27 cellular contexts compared by ENCODE assay signal in the genomic region with DNA sequence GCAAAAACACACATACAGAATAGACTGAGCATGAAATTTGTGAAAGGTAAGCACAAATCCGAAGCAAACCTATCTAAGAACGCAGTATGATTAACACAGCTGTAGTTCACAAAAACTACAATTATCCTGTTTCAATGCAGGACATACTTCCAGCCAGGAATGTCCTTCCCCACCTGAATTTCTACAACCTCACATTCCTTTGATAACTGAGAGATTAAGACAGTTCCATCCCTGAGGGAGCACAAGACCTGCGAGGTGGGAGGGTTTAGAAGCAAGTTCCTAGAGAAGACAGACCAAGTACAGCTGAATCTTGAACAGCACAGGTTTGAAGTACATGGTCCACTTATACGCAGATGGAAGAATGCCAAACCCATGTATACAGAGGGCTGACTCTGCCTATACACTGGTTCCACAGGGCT. TPM values are rescaled to one million over a fixed set of nuclear protein-coding genes. Genes with fewer than 3 reads are reported as not detected.
DNase-seq lines count a peak whose midpoint lies in the region; ATAC-seq and TF ChIP-seq lines count a peak whose summit lies in the region.
"Had no signal": no experiment of that assay in that cellular context is flagged by ENCODE, and none has a peak within 500 bp of the region (broad histone marks: within the 10 kb centered on the region; RNA-seq: fewer than 3 reads in every experiment).

No MANE protein-coding gene starts in this region.

- no peak overlapping the region for H4K8ac ChIP-seq in mesenchymal stem cell (ENCODE audit: low read length)

- no peak overlapping the region for H3K4ac ChIP-seq in mesenchymal stem cell (ENCODE audit: low read depth in 1 of 2, low read length in 2 of 2)

- no TSS peak for BruUV-seq in mammary epithelial cell (replicated peaks; lab: Mats Ljungman, UMichigan)

- H3K36me3 Mint-ChIP-seq in WTC11, result peaks cover 9% of the 10 kb centered on the region
- no peaks in the 10 kb centered on the region for H3K36me3 Mint-ChIP-seq in naive thymus-derived CD4-positive, alpha-beta T cell
- H3K36me3 Mint-ChIP-seq: activated naive CD4-positive, alpha-beta T cell treated with anti-CD3 and anti-CD28 coated beads, Interleukin-2, amount 10 ng/mL, durations not matched to agents 7 days and 5 days; brain; naive thymus-derived CD8-positive, alpha-beta T cell; stimulated activated memory B cell treated with anti-CD40 and anti-IgM and Interleukin-4, amounts not matched to agents 10 μg/mL and 1 μg/mL and 100 μg/mL, for 72 hours had no signal

- no peak overlapping the region for H3K4me3 Mint-ChIP-seq in WTC11
- H3K4me3 Mint-ChIP-seq in naive thymus-derived CD4-positive, alpha-beta T cell, result no peak overlapping the region
- H3K4me3 Mint-ChIP-seq: activated CD4-positive, alpha-beta T cell treated with anti-CD3 and anti-CD28 coated beads for 36 hours; activated CD8-positive, alpha-beta T cell treated with anti-CD3 and anti-CD28 coated beads for 36 hours; activated naive CD4-positive, alpha-beta T cell treated with anti-CD3 and anti-CD28 coated beads, Interleukin-2, amount 10 ng/mL, durations not matched to agents 7 days and 5 days; brain; naive thymus-derived CD8-positive, alpha-beta T cell; stimulated activated memory B cell treated with anti-CD40 and anti-IgM and Interleukin-4, amounts not matched to agents 10 μg/mL and 1 μg/mL and 100 μg/mL, for 72 hours; T-helper 2 cell treated with Interferon-gamma antibody and Interleukin-4, amounts not matched to agents 5 μg/mL and 100 μg/mL, for 36 hours had no signal

- WGBS in mammary epithelial cell (ENCODE audit: low coverage, missing lambda C conversion rate), result 18% methylated on average over 4 of the region's 4 CpGs
- 77% methylated on average over 4 of the region's 4 CpGs for WGBS in mesenchymal stem cell

- H2BK15ac ChIP-seq in mesenchymal stem cell (ENCODE audit: low read depth, poor library complexity, severe bottlenecking), result no peak overlapping the region

- no peak overlapping the region for H3K27ac Mint-ChIP-seq in WTC11
- no peak overlapping the region for H3K27ac Mint-ChIP-seq in naive thymus-derived CD4-positive, alpha-beta T cell
- H3K27ac Mint-ChIP-seq: activated CD4-positive, alpha-beta T cell treated with anti-CD3 and anti-CD28 coated beads for 36 hours; activated CD8-positive, alpha-beta T cell treated with anti-CD3 and anti-CD28 coated beads for 36 hours; activated naive CD4-positive, alpha-beta T cell treated with anti-CD3 and anti-CD28 coated beads, Interleukin-2, amount 10 ng/mL, durations not matched to agents 7 days and 5 days; brain; naive thymus-derived CD8-positive, alpha-beta T cell; stimulated activated memory B cell treated with anti-CD40 and anti-IgM and Interleukin-4, amounts not matched to agents 10 μg/mL and 1 μg/mL and 100 μg/mL, for 72 hours; T-helper 2 cell treated with Interferon-gamma antibody and Interleukin-4, amounts not matched to agents 5 μg/mL and 100 μg/mL, for 36 hours had no signal

- H3K9ac ChIP-seq in mammary epithelial cell (ENCODE audit: insufficient read depth, low read length) (no peak overlapping the region), mesenchymal stem cell (ENCODE audit: low read length) (no peak overlapping the region)

- no peak overlapping the region for H4K91ac ChIP-seq in mesenchymal stem cell (ENCODE audit: low read length)

- no peaks in the 10 kb centered on the region for H3K27me3 Mint-ChIP-seq in WTC11 (ENCODE audit: low read depth)
- H3K27me3 Mint-ChIP-seq in naive thymus-derived CD4-positive, alpha-beta T cell, result peaks cover 0 to 8% (median 5%) of the 10 kb centered on the region in 5 donors

- dilution Hi-C loops in mammary epithelial cell (cut with HindIII; ENCODE audit: low sequenced_read_pairs), result no loop called here

- no peak overlapping the region for H2BK5ac ChIP-seq in mesenchymal stem cell (ENCODE audit: low read depth, low read length, poor library complexity, severe bottlenecking)

- peaks cover 14% of the 10 kb centered on the region for H3K9me3 Mint-ChIP-seq in WTC11
- H3K9me3 Mint-ChIP-seq in naive thymus-derived CD4-positive, alpha-beta T cell, result no peaks in the 10 kb centered on the region
- H3K9me3 Mint-ChIP-seq: activated CD8-positive, alpha-beta T cell treated with anti-CD3 and anti-CD28 coated beads for 36 hours; activated naive CD4-positive, alpha-beta T cell treated with anti-CD3 and anti-CD28 coated beads, Interleukin-2, amount 10 ng/mL, durations not matched to agents 7 days and 5 days; naive thymus-derived CD8-positive, alpha-beta T cell; stimulated activated memory B cell treated with anti-CD40 and anti-IgM and Interleukin-4, amounts not matched to agents 10 μg/mL and 1 μg/mL and 100 μg/mL, for 72 hours; T-helper 2 cell treated with Interferon-gamma antibody and Interleukin-4, amounts not matched to agents 5 μg/mL and 100 μg/mL, for 36 hours had no signal

- no peak overlapping the region for H3K4me3 ChIP-seq in mammary epithelial cell (replicated peaks in 1 of 3; ENCODE audit: insufficient read depth in 1 of 3, low read depth in 2 of 3, low read length in 3 of 3)
- no peak overlapping the region for H3K4me3 ChIP-seq in breast epithelium
- H3K4me3 ChIP-seq in mesenchymal stem cell (ENCODE audit: insufficient read depth in 1 of 2, low read depth in 1 of 2, low read length in 2 of 2), result no peak overlapping the region
- no peak overlapping the region for H3K4me3 ChIP-seq in naive thymus-derived CD4-positive, alpha-beta T cell (ENCODE audit: low read length)
- H3K4me3 ChIP-seq in vagina, result no peak overlapping the region
- H3K4me3 ChIP-seq: left ventricle myocardium inferior, MG63, transverse colon had no signal

- no peak overlapping the region for H3K23ac ChIP-seq in mesenchymal stem cell (ENCODE audit: low read length in 2 of 2)

- H2BK12ac ChIP-seq in mesenchymal stem cell (ENCODE audit: low read length in 2 of 2), result peak overlapping the region in 1 of 2 experiments; percentile 92

- CTCF ChIA-PET in mammary epithelial cell (lab: Charles Lee; ENCODE audit: low non-redundant PET) (interaction anchor here (0.5 kb wide), 1 partner anchor 505 kb away, joined by 3 read pairs; no protein-coding TSS in a partner anchor), WTC11 (lab: Charles Lee) (interaction anchor here (0.6 to 1.8 kb wide), 2 partner anchors 71 to 158 kb away, joined by 3 to 4 read pairs; no protein-coding TSS in a partner anchor)
- CTCF ChIA-PET in naive thymus-derived CD4-positive, alpha-beta T cell (lab: Charles Lee), result no interaction called here

- POLR2A ChIA-PET in WTC11 (lab: Charles Lee), result no interaction called here
- POLR2A ChIA-PET in naive thymus-derived CD4-positive, alpha-beta T cell (lab: Charles Lee), result no interaction called here

- no peaks in the 10 kb centered on the region for H3K36me3 ChIP-seq in mammary epithelial cell (ENCODE audit: insufficient read depth, low read length)
- H3K36me3 ChIP-seq in breast epithelium, result no peaks in the 10 kb centered on the region
- no peaks in the 10 kb centered on the region for H3K36me3 ChIP-seq in mesenchymal stem cell (ENCODE audit: control insufficient read depth in 1 of 2, insufficient read depth in 2 of 2, low read depth in 1 of 2, low read length in 2 of 2)
- no peaks in the 10 kb centered on the region for H3K36me3 ChIP-seq in naive thymus-derived CD4-positive, alpha-beta T cell (ENCODE audit: control insufficient read depth in 2 of 3, insufficient read depth in 3 of 3, low read length in 3 of 3)
- no peaks in the 10 kb centered on the region for H3K36me3 ChIP-seq in vagina
- H3K36me3 ChIP-seq: left ventricle myocardium inferior, MG63, transverse colon had no signal

- H3K27ac ChIP-seq in mammary epithelial cell (ENCODE audit: insufficient read depth, low read depth, low read length), result no peak overlapping the region
- no peak overlapping the region for H3K27ac ChIP-seq in breast epithelium
- H3K27ac ChIP-seq in mesenchymal stem cell (ENCODE audit: low read length, poor library complexity, severe bottlenecking), result no peak overlapping the region
- H3K27ac ChIP-seq in naive thymus-derived CD4-positive, alpha-beta T cell (ENCODE audit: low read depth, low read length), result no peak overlapping the region
- H3K27ac ChIP-seq in vagina, result no peak overlapping the region
- H3K27ac ChIP-seq: left ventricle myocardium inferior, transverse colon had no signal

- H4K20me1 ChIP-seq in mammary epithelial cell (ENCODE audit: insufficient read depth, low read length), result no peaks in the 10 kb centered on the region

- H3K4me1 ChIP-seq in mammary epithelial cell (ENCODE audit: insufficient read depth, low read length) (peaks cover 25% of the 10 kb centered on the region), breast epithelium (no peaks in the 10 kb centered on the region), mesenchymal stem cell (ENCODE audit: control insufficient read depth, insufficient read depth, low read depth, low read length) (no peaks in the 10 kb centered on the region), vagina (no peaks in the 10 kb centered on the region)
- no peaks in the 10 kb centered on the region for H3K4me1 ChIP-seq in naive thymus-derived CD4-positive, alpha-beta T cell (ENCODE audit: control insufficient read depth in 2 of 2, insufficient read depth in 2 of 2, low read length in 2 of 2)
- H3K4me1 ChIP-seq: left ventricle myocardium inferior had no signal

- H3K9me3 ChIP-seq in mammary epithelial cell (replicated peaks; ENCODE audit: insufficient read depth, low read length) (no peaks in the 10 kb centered on the region), breast epithelium (no peaks in the 10 kb centered on the region), mesenchymal stem cell (ENCODE audit: control insufficient read depth, low read length) (no peaks in the 10 kb centered on the region), vagina (no peaks in the 10 kb centered on the region)
- H3K9me3 ChIP-seq in naive thymus-derived CD4-positive, alpha-beta T cell (ENCODE audit: control insufficient read depth in 2 of 3, low read length in 3 of 3), result no peaks in the 10 kb centered on the region
- H3K9me3 ChIP-seq: left ventricle myocardium inferior, MG63, transverse colon had no signal

- ATAC-seq in WTC11 (peak; percentile 44), HG03460 (IDR thresholded peaks at IDR 0.05; ENCODE audit: unreplicated experiment) (no peak)
- ATAC-seq in naive thymus-derived CD4-positive, alpha-beta T cell, result no peak
- ATAC-seq: activated CD4-positive, alpha-beta T cell treated with anti-CD3 and anti-CD28 coated beads for 36 hours; activated CD8-positive, alpha-beta T cell treated with anti-CD3 and anti-CD28 coated beads for 36 hours; naive thymus-derived CD8-positive, alpha-beta T cell; stimulated activated memory B cell treated with anti-CD40 and anti-IgM and Interleukin-4, amounts not matched to agents 10 μg/mL and 1 μg/mL and 100 μg/mL, for 72 hours had no signal

- H3K79me2 ChIP-seq in mammary epithelial cell (ENCODE audit: insufficient read depth, low read length), result no peaks in the 10 kb centered on the region

- no peak overlapping the region for H3K14ac ChIP-seq in mesenchymal stem cell (ENCODE audit: low read length in 2 of 2)

- peak overlapping the region in 1 of 2 experiments; percentile 28 for H3K18ac ChIP-seq in mesenchymal stem cell (ENCODE audit: low read depth in 1 of 2, low read length in 2 of 2)

- H2AK5ac ChIP-seq in mesenchymal stem cell (ENCODE audit: low read length, severe bottlenecking), result no peak overlapping the region

- no peak overlapping the region for H2BK120ac ChIP-seq in mesenchymal stem cell (ENCODE audit: low read depth, low read length)

- H2AFZ ChIP-seq in mammary epithelial cell (ENCODE audit: low read depth, low read length) (peak overlapping the region; percentile 49), mesenchymal stem cell (ENCODE audit: low read depth, low read length) (no peak overlapping the region)

- DNase-seq in mammary epithelial cell, result no peak
- DNase-seq in breast epithelium (ENCODE audit: low spot score in 2 of 2), result no peak
- DNase-seq in WTC11 (ENCODE audit: low spot score), result no peak
- peak; percentile 51 for DNase-seq in mesenchymal stem cell
- no peak for DNase-seq in SHP77 (lab: John Stamatoyannopoulos, UW)
- DNase-seq in naive thymus-derived CD4-positive, alpha-beta T cell, result no peak
- DNase-seq in vagina (ENCODE audit: extremely low spot score in 2 of 2), result no peak
- DNase-seq: activated CD4-positive, alpha-beta T cell treated with anti-CD3 and anti-CD28 coated beads for 36 hours; activated CD8-positive, alpha-beta memory T cell treated with anti-CD3 and anti-CD28 coated beads, Interleukin-2, amount 50 U/mL, for 48 hours; activated CD8-positive, alpha-beta T cell treated with anti-CD3 and anti-CD28 coated beads for 36 hours; activated naive CD4-positive, alpha-beta T cell treated with anti-CD3 and anti-CD28 coated beads, Interleukin-2, amount 10 ng/mL, durations not matched to agents 7 days and 5 days; Calu3; DMS79; KG1; left ventricle myocardium inferior; MG63; midbrain; naive thymus-derived CD8-positive, alpha-beta T cell; NCI-H1105 treated with DMSO at 0.1 percent for 48 hours; NCI-H1930; NCI-H526 treated with DMSO at 0.1 percent for 48 hours; occipital lobe; transverse colon had no signal

- no peak for TF ChIP-seq CTCF in mammary epithelial cell (conservative IDR thresholded peaks at IDR 0.05 in 1 of 2, IDR thresholded peaks at IDR 0.05 in 1 of 2; ENCODE audit: extremely low read depth in 1 of 2, insufficient read depth in 1 of 2, low read depth in 1 of 2, low read length in 2 of 2)
- no peak for TF ChIP-seq CTCF in breast epithelium (IDR thresholded peaks at IDR 0.05)
- TF ChIP-seq CTCF in WTC11 (IDR thresholded peaks at IDR 0.05), result no peak
- TF ChIP-seq CTCF in vagina (IDR thresholded peaks at IDR 0.05), result no peak

- H3K27me3 ChIP-seq in mammary epithelial cell (ENCODE audit: insufficient read depth, low read length), result no peaks in the 10 kb centered on the region
- no peaks in the 10 kb centered on the region for H3K27me3 ChIP-seq in breast epithelium
- H3K27me3 ChIP-seq in mesenchymal stem cell (ENCODE audit: control insufficient read depth in 1 of 2, insufficient read depth in 1 of 2, low read length in 2 of 2), result peaks cover 0 to 4% of the 10 kb centered on the region in 2 experiments
- H3K27me3 ChIP-seq in naive thymus-derived CD4-positive, alpha-beta T cell (ENCODE audit: control insufficient read depth in 2 of 2, insufficient read depth in 2 of 2, low read length in 2 of 2), result no peaks in the 10 kb centered on the region
- H3K27me3 ChIP-seq in vagina, result no peaks in the 10 kb centered on the region
- H3K27me3 ChIP-seq: MG63, transverse colon had no signal

- intact Hi-C loops in mammary epithelial cell (cut with micrococcal nuclease), result no loop called here
- intact Hi-C loops in breast epithelium (cut with DNase I; ENCODE audit: low total_unique reads), result no loop called here
- intact Hi-C loops in naive thymus-derived CD4-positive, alpha-beta T cell (cut with micrococcal nuclease), result no loop called here
- intact Hi-C loops in vagina (cut with DNase I), result no loop called here

- H3K4me2 ChIP-seq in mammary epithelial cell (ENCODE audit: insufficient read depth, low read depth, low read length) (peak overlapping the region; percentile 9), mesenchymal stem cell (ENCODE audit: low read length, poor library complexity, severe bottlenecking) (no peak overlapping the region)

- H3K4me1 Mint-ChIP-seq in WTC11, result peaks cover 60% of the 10 kb centered on the region
- no peaks in the 10 kb centered on the region for H3K4me1 Mint-ChIP-seq in naive thymus-derived CD4-positive, alpha-beta T cell
- H3K4me1 Mint-ChIP-seq: activated CD4-positive, alpha-beta T cell treated with anti-CD3 and anti-CD28 coated beads for 36 hours; activated naive CD4-positive, alpha-beta T cell treated with anti-CD3 and anti-CD28 coated beads, Interleukin-2, amount 10 ng/mL, durations not matched to agents 7 days and 5 days; brain; stimulated activated memory B cell treated with anti-CD40 and anti-IgM and Interleukin-4, amounts not matched to agents 10 μg/mL and 1 μg/mL and 100 μg/mL, for 72 hours had no signal

- in situ Hi-C loops in mammary epithelial cell (cut with MboI; ENCODE audit: low sequenced_read_pairs in 2 of 2), result no loop called here

- no peaks in the 10 kb centered on the region for H3K79me1 ChIP-seq in mesenchymal stem cell (replicated peaks; ENCODE audit: low read length, poor library complexity, severe bottlenecking)

- TF ChIP-seq POLR2A in breast epithelium (IDR thresholded peaks at IDR 0.05) (no peak), vagina (IDR thresholded peaks at IDR 0.05) (no peak)

RNA-seq across cellular contexts. Expression of a gene that starts 10.6 kb away (rescaled TPM):
- total RNA-seq in mammary epithelial cell (1 to 10 TPM; 2.5 to 5.4 TPM), breast epithelium (1 to 10 TPM; 2.6 to 8.6 (median 6.9) TPM), WTC11 (2021) (2.1 to 3.8 TPM (median 3.4 TPM) in 3 replicates), vagina (7.4 TPM)
- 3.1 TPM for polyA plus RNA-seq in mammary epithelial cell
- 2.1 TPM for polyA minus RNA-seq in mammary epithelial cell
- polyA plus RNA-seq in mesenchymal stem cell (2013, experiment 1 of 2), result 1.1 TPM
- 1.4 TPM for polyA plus RNA-seq in mesenchymal stem cell (2013, experiment 2 of 2)
- under 1 TPM in 3 of 5 experiments, not detected in 2; 0.27 to 0.67 (median 0.65) TPM for total RNA-seq in naive thymus-derived CD4-positive, alpha-beta T cell
- polyA plus RNA-seq in naive thymus-derived CD4-positive, alpha-beta T cell, result under 1 TPM in 1 of 2 donors, not detected in 1; 0.26 TPM
